In the genomic region with DNA sequence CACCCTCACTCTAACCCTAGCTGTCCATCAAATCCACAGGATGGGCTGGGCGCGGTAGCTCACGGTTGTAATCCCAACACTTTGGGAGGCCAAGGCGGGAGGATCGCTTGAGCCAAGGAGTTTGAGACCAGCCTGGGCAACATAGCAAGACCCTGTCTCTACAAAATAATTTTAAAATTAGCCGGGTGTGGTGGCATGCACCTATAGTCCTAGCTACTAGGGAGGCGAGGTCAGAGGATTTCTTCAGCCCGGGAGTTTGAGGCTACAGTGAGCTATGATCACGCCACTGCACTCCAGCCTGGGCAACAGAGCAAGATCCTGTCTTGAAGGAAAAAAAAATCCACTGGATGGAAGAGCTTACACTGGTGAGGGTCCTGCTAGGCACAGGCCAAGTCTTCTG, we compare ENCODE assay signal across 3 cellular contexts. TPM values are rescaled to one million over a fixed set of nuclear protein-coding genes. Genes with fewer than 3 reads are reported as not detected.
"Had no signal": no experiment of that assay in that cellular context is flagged by ENCODE, and none has a peak within 500 bp of the region (broad histone marks: within the 10 kb centered on the region; RNA-seq: fewer than 3 reads in every experiment).

No MANE protein-coding gene starts in this region.

RNA-seq across cellular contexts. Expression of gene MLXIPL, which starts 6.8 kb away (rescaled TPM):
- total RNA-seq: GM23248, H4 had no signal
- polyA plus RNA-seq: GM23248, IgD-negative memory B cell had no signal
